Comparison of ENCODE assay signal across 17 cellular contexts in genomic region chr1:200081151-200081981, GRCh38. TPM values are rescaled to one million over a fixed set of nuclear protein-coding genes. Genes with fewer than 3 reads are reported as not detected.
A peak's percentile ranks its signal among the peaks of the same experiment; 100 is the strongest.
DNase-seq lines count a peak whose midpoint lies in the region; ATAC-seq and TF ChIP-seq lines count a peak whose summit lies in the region.
"Had no signal": no experiment of that assay in that cellular context is flagged by ENCODE, and none has a peak within 500 bp of the region (broad histone marks: within the 10 kb centered on the region; RNA-seq: fewer than 3 reads in every experiment).

No MANE protein-coding gene starts in this region.

- in situ Hi-C loops in astrocyte of the cerebellum (cut with HindIII; ENCODE audit: low sequenced_read_pairs) = no loop called here

- TF ChIP-seq CTCF in KMS-11 (conservative IDR thresholded peaks at IDR 0.05; ENCODE audit: low read depth, low read length) (no peak), astrocyte of the cerebellum (IDR thresholded peaks at IDR 0.05; ENCODE audit: low read depth, low read length, missing control alignments) (no peak), mucosa of descending colon (IDR thresholded peaks at IDR 0.05) (no peak), hepatocyte (IDR thresholded peaks at IDR 0.05; ENCODE audit: poor library complexity) (no peak)

- no peak overlapping the region for H3K9ac ChIP-seq in BLaER1 treated with 17β-estradiol and CSF1 and Interleukin-3, amounts not matched to agents 10 nM and 100 nM
- H3K9ac ChIP-seq in KMS-11 = no peak overlapping the region
- H3K9ac ChIP-seq in iPS-20b (ENCODE audit: low read depth, low read length) = no peak overlapping the region

- no peak overlapping the region for H3K4me3 ChIP-seq in BLaER1 treated with 17β-estradiol and CSF1 and Interleukin-3, amounts not matched to agents 10 nM and 100 nM
- H3K4me3 ChIP-seq in KMS-11 (IDR thresholded peaks at IDR 0.05; ENCODE audit: insufficient read depth, low read depth, low read length) (peak overlapping the region; percentile 56), astrocyte of the cerebellum (ENCODE audit: low read depth, low read length) (no peak overlapping the region), iPS-20b (ENCODE audit: low read length) (peak overlapping the region; percentile 37; the same call in 1 of the 2 replicates), mucosa of descending colon (no peak overlapping the region), hepatocyte (no peak overlapping the region)

- no peaks in the 10 kb centered on the region for H4K20me1 ChIP-seq in BLaER1 treated with 17β-estradiol and CSF1 and Interleukin-3, amounts not matched to agents 10 nM and 100 nM
- H4K20me1 ChIP-seq in KMS-11 (ENCODE audit: insufficient read depth) = no peaks in the 10 kb centered on the region
- H4K20me1 ChIP-seq in hepatocyte (ENCODE audit: insufficient read depth, poor library complexity, severe bottlenecking) = no peaks in the 10 kb centered on the region

- H3K36me3 ChIP-seq in BLaER1 treated with 17β-estradiol and CSF1 and Interleukin-3, amounts not matched to agents 10 nM and 100 nM = no peaks in the 10 kb centered on the region
- H3K36me3 ChIP-seq in KMS-11 (ENCODE audit: insufficient read depth) = no peaks in the 10 kb centered on the region
- no peaks in the 10 kb centered on the region for H3K36me3 ChIP-seq in iPS-20b (ENCODE audit: insufficient read depth, low read depth, low read length)
- no peaks in the 10 kb centered on the region for H3K36me3 ChIP-seq in mucosa of descending colon (ENCODE audit: low read depth)
- no peaks in the 10 kb centered on the region for H3K36me3 ChIP-seq in hepatocyte (replicated peaks; ENCODE audit: insufficient read depth, low read depth)

- DNase-seq in astrocyte of the cerebellum (ENCODE audit: low read depth) (peak; percentile 56), mucosa of descending colon (no peak), hepatocyte (ENCODE audit: low spot score) (no peak)
- DNase-seq: activated effector memory CD4-positive, alpha-beta T cell treated with anti-CD3 and anti-CD28 coated beads, Interleukin-2, amount 50 U/mL, for 16 hours; amygdala; erythroblast; NCI-H1694 treated with DMSO at 0.1 percent for 48 hours; NCI-H524; T-helper 1 cell had no signal

- 44% methylated on average over 6 of the region's 6 CpGs for WGBS in hepatocyte (ENCODE audit: low lambda C conversion rate, missing lambda C conversion rate)

- H3K4me1 ChIP-seq in BLaER1 treated with 17β-estradiol and CSF1 and Interleukin-3, amounts not matched to agents 10 nM and 100 nM = peaks cover 0 to 12% (median 0%) of the 10 kb centered on the region in 10 experiments; a peak in 5 of 20 replicates
- H3K4me1 ChIP-seq in KMS-11 (ENCODE audit: low read depth, poor library complexity, severe bottlenecking) (peaks cover 24% of the 10 kb centered on the region), iPS-20b (ENCODE audit: insufficient read depth, low read length) (peaks cover 23% of the 10 kb centered on the region; the same call in 1 of the 2 replicates), mucosa of descending colon (ENCODE audit: low read depth) (no peaks in the 10 kb centered on the region), hepatocyte (ENCODE audit: insufficient read depth) (peaks cover 3% of the 10 kb centered on the region)

- no peaks in the 10 kb centered on the region for H3K9me3 ChIP-seq in BLaER1 treated with 17β-estradiol and CSF1 and Interleukin-3, amounts not matched to agents 10 nM and 100 nM (replicated peaks in 1 of 11)
- H3K9me3 ChIP-seq in iPS-20b (ENCODE audit: insufficient read depth, low read depth, low read length) = no peaks in the 10 kb centered on the region
- no peaks in the 10 kb centered on the region for H3K9me3 ChIP-seq in mucosa of descending colon
- no peaks in the 10 kb centered on the region for H3K9me3 ChIP-seq in hepatocyte (ENCODE audit: low read depth)

- peak overlapping the region in 8 of 11 experiments; percentile 4 to 59 (median 34); a peak in 13 of 22 replicates for H3K4me2 ChIP-seq in BLaER1 treated with 17β-estradiol and CSF1 and Interleukin-3, amounts not matched to agents 10 nM and 100 nM
- H3K4me2 ChIP-seq in KMS-11 (peak overlapping the region; percentile 55), hepatocyte (no peak overlapping the region)

- H3K27ac ChIP-seq in BLaER1 treated with 17β-estradiol and CSF1 and Interleukin-3, amounts not matched to agents 10 nM and 100 nM = no peak overlapping the region
- peak overlapping the region; percentile 4; the same call in 1 of the 2 replicates for H3K27ac ChIP-seq in KMS-11
- H3K27ac ChIP-seq in iPS-20b (ENCODE audit: low read length) = no peak overlapping the region
- no peak overlapping the region for H3K27ac ChIP-seq in hepatocyte
- H3K27ac ChIP-seq: HL-60 had no signal

- H2AFZ ChIP-seq in KMS-11 (ENCODE audit: low read depth) (peak overlapping the region; percentile 27; the same call in 1 of the 2 replicates), hepatocyte (no peak overlapping the region)

- no peak for ATAC-seq in mucosa of descending colon
- no peak for ATAC-seq in GM19395 (IDR thresholded peaks at IDR 0.05; ENCODE audit: unreplicated experiment)
- no peak for ATAC-seq in HG02763 (IDR thresholded peaks at IDR 0.05; ENCODE audit: unreplicated experiment)

- H3K9me2 ChIP-seq in hepatocyte (replicated peaks; ENCODE audit: insufficient read depth) = no peaks in the 10 kb centered on the region

- intact Hi-C loops in mucosa of descending colon (cut with DNase I, micrococcal nuclease) = no loop called here

- no peaks in the 10 kb centered on the region for H3K27me3 ChIP-seq in BLaER1 treated with 17β-estradiol and CSF1 and Interleukin-3, amounts not matched to agents 10 nM and 100 nM
- no peaks in the 10 kb centered on the region for H3K27me3 ChIP-seq in KMS-11 (ENCODE audit: insufficient read depth, low read depth)
- H3K27me3 ChIP-seq in iPS-20b (ENCODE audit: insufficient read depth, low read length) = no peaks in the 10 kb centered on the region; the same call in 1 of the 2 replicates
- H3K27me3 ChIP-seq in hepatocyte = peaks cover 4% of the 10 kb centered on the region

- H3K79me2 ChIP-seq in KMS-11 (ENCODE audit: insufficient read depth, low read depth) (no peaks in the 10 kb centered on the region), hepatocyte (peaks cover 20% of the 10 kb centered on the region)

RNA-seq across cellular contexts. Expression of gene NR5A2, which starts 53.9 kb away (rescaled TPM):
- 10 to 100 TPM; 32.7 to 75.3 (median 47.9) TPM for total RNA-seq in mucosa of descending colon
- 49.6 and 55.5 TPM in 2 replicates for total RNA-seq in hepatocyte
- polyA plus RNA-seq in hepatocyte = 16.4 and 19.8 TPM in 2 replicates
- total RNA-seq: chondrocyte, myocyte had no signal

Comparison
In these comparisons a context has a peak if more than half of its experiments do, and no peak if none do; other contexts are left out.
1. H3K4me3 ChIP-seq: peak in KMS-11 (single experiment) and iPS-20b (single experiment); none in BLaER1 treated with 17β-estradiol and CSF1 and Interleukin-3, amounts not matched to agents 10 nM and 100 nM (0 of 10), astrocyte of the cerebellum (single experiment), mucosa of descending colon (single experiment) and hepatocyte (single experiment).